Comparison of ENCODE assay signal across 23 cellular contexts in the genomic region with DNA sequence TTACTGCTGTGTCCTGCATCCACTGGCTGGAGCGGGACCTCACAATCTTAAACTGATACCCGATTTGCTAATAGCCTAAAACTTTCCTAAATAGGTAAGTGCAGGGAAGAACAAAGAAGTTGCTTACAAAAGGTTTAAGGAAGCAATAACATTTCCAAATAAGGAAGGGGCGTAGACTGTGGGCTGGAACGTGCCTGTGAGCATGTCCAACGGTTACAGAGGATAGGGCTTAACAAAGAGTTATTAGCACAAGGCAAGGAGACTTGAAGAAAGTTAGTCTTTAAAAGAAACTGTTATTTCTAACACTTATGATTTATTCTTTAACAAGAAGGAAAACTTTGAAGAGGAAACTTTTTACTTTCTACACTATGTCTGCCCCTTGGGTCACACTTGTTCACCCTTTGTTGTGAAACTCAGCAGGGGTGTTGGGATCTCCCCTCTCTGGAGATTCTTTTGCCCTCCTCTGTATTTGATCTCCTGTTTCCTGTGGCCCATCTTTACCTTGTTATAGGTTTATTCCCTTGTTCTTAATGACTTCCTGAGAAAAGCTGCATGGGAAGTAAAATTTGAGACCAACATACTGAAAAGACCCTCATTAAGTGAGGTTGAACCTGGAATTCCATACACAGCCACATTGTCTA. TPM values are rescaled to one million over a fixed set of nuclear protein-coding genes. Genes with fewer than 3 reads are reported as not detected.
A peak's percentile ranks its signal among the peaks of the same experiment; 100 is the strongest.
DNase-seq lines count a peak whose midpoint lies in the region; ATAC-seq, FAIRE-seq and TF ChIP-seq lines count a peak whose summit lies in the region.
"Had no signal": no experiment of that assay in that cellular context is flagged by ENCODE, and none has a peak within 500 bp of the region (broad histone marks: within the 10 kb centered on the region; RNA-seq: fewer than 3 reads in every experiment).

No MANE protein-coding gene starts in this region.

- in situ Hi-C loops in ACHN (cut with HindIII; ENCODE audit: low pct_ligation_motif_present, low pct_unique_long_range_greater_than_20kb, low sequenced_read_pairs) = no loop called here

- H3K27me3 ChIP-seq in esophagus muscularis mucosa = no peaks in the 10 kb centered on the region
- no peaks in the 10 kb centered on the region for H3K27me3 ChIP-seq in small intestine (ENCODE audit: control insufficient read depth in 2 of 2, insufficient read depth in 2 of 2, low read length in 2 of 2)
- H3K27me3 ChIP-seq: SJCRH30, upper lobe of left lung had no signal

- H3K4me3 Mint-ChIP-seq in activated CD8-positive, alpha-beta T cell treated with anti-CD3 and anti-CD28 coated beads for 36 hours = no peak overlapping the region
- no peak overlapping the region for H3K4me3 Mint-ChIP-seq in activated CD8-positive, alpha-beta T cell treated with anti-CD3 and anti-CD28 coated beads, Interleukin-2, amount 10 ng/mL, durations not matched to agents 7 days and 5 days
- H3K4me3 Mint-ChIP-seq: activated CD4-positive, alpha-beta T cell treated with anti-CD3 and anti-CD28 coated beads, Interleukin-2, amount 10 ng/mL, durations not matched to agents 7 days and 5 days; activated T-cell treated with anti-CD3 and anti-CD28 coated beads, Interleukin-2, amount 50 U/mL, for 72 hours had no signal

- CTCF ChIA-PET in activated CD8-positive, alpha-beta T cell treated with anti-CD3 and anti-CD28 coated beads for 36 hours (lab: Charles Lee) = no interaction called here
- CTCF ChIA-PET in activated CD8-positive, alpha-beta T cell treated with anti-CD3 and anti-CD28 coated beads, Interleukin-2, amount 10 ng/mL, durations not matched to agents 7 days and 5 days (lab: Charles Lee) = no interaction called here

- POLR2A ChIA-PET in activated CD8-positive, alpha-beta T cell treated with anti-CD3 and anti-CD28 coated beads for 36 hours (lab: Charles Lee) = interaction anchor here (1.3 kb wide), 1 partner anchor 28 kb away, joined by 4 read pairs; no protein-coding TSS in a partner anchor
- POLR2A ChIA-PET in activated CD8-positive, alpha-beta T cell treated with anti-CD3 and anti-CD28 coated beads, Interleukin-2, amount 10 ng/mL, durations not matched to agents 7 days and 5 days (lab: Charles Lee) = interaction anchor here (1.1 kb wide), 1 partner anchor 28 kb away, joined by 3 read pairs; a partner anchor contains a TSS

- TF ChIP-seq CTCF in activated CD8-positive, alpha-beta T cell treated with anti-CD3 and anti-CD28 coated beads for 36 hours (IDR thresholded peaks at IDR 0.05) = no peak
- TF ChIP-seq CTCF in NB4 (IDR thresholded peaks at IDR 0.05; ENCODE audit: low read depth, low read length) = no peak
- TF ChIP-seq CTCF in esophagus muscularis mucosa (IDR thresholded peaks at IDR 0.05) = no peak

- WGBS in esophagus muscularis mucosa = 67% methylated on average over 5 of the region's 5 CpGs
- 24 to 58% (median 49%) methylated on average over 5 of the region's 5 CpGs for WGBS in small intestine, 3 donors

- peaks cover 52% of the 10 kb centered on the region for H3K36me3 Mint-ChIP-seq in activated CD8-positive, alpha-beta T cell treated with anti-CD3 and anti-CD28 coated beads for 36 hours (ENCODE audit: low read depth)
- peaks cover 52% of the 10 kb centered on the region for H3K36me3 Mint-ChIP-seq in activated CD8-positive, alpha-beta T cell treated with anti-CD3 and anti-CD28 coated beads, Interleukin-2, amount 10 ng/mL, durations not matched to agents 7 days and 5 days (ENCODE audit: low read depth)

- H3K4me3 ChIP-seq in NB4 (ENCODE audit: low read depth, low read length) (no peak overlapping the region), esophagus muscularis mucosa (no peak overlapping the region), small intestine (ENCODE audit: low read depth in 1 of 2, low read length in 2 of 2) (no peak overlapping the region)
- H3K4me3 ChIP-seq: psoas muscle, SJCRH30, upper lobe of left lung had no signal

- H3K36me3 ChIP-seq in esophagus muscularis mucosa = peaks cover 12 to 53% (median 35%) of the 10 kb centered on the region in 4 donors
- peaks cover 11 to 22% of the 10 kb centered on the region in 2 donors for H3K36me3 ChIP-seq in small intestine (ENCODE audit: control insufficient read depth in 2 of 2, insufficient read depth in 2 of 2, low read length in 2 of 2)

- H3K9me3 Mint-ChIP-seq in activated CD8-positive, alpha-beta T cell treated with anti-CD3 and anti-CD28 coated beads for 36 hours = no peaks in the 10 kb centered on the region
- no peaks in the 10 kb centered on the region for H3K9me3 Mint-ChIP-seq in activated CD8-positive, alpha-beta T cell treated with anti-CD3 and anti-CD28 coated beads, Interleukin-2, amount 10 ng/mL, durations not matched to agents 7 days and 5 days (ENCODE audit: insufficient read depth)
- H3K9me3 Mint-ChIP-seq: activated T-cell treated with anti-CD3 and anti-CD28 coated beads, Interleukin-2, amount 50 U/mL, for 72 hours had no signal

- intact Hi-C loops in activated CD8-positive, alpha-beta T cell treated with anti-CD3 and anti-CD28 coated beads for 36 hours (cut with micrococcal nuclease) = no loop called here
- intact Hi-C loops in esophagus muscularis mucosa (cut with DNase I) = no loop called here

- FAIRE-seq in small intestine (lab: Jason Lieb, UNC) = no peak
- FAIRE-seq: A204.1, endometrium, frontal cortex had no signal

- H3K27ac Mint-ChIP-seq in activated CD8-positive, alpha-beta T cell treated with anti-CD3 and anti-CD28 coated beads for 36 hours = peak overlapping the region; percentile 55
- no peak overlapping the region for H3K27ac Mint-ChIP-seq in activated CD8-positive, alpha-beta T cell treated with anti-CD3 and anti-CD28 coated beads, Interleukin-2, amount 10 ng/mL, durations not matched to agents 7 days and 5 days
- H3K27ac Mint-ChIP-seq: activated T-cell treated with anti-CD3 and anti-CD28 coated beads, Interleukin-2, amount 50 U/mL, for 72 hours had no signal

- no peaks in the 10 kb centered on the region for H3K27me3 Mint-ChIP-seq in activated CD8-positive, alpha-beta T cell treated with anti-CD3 and anti-CD28 coated beads for 36 hours
- H3K27me3 Mint-ChIP-seq in activated CD8-positive, alpha-beta T cell treated with anti-CD3 and anti-CD28 coated beads, Interleukin-2, amount 10 ng/mL, durations not matched to agents 7 days and 5 days (ENCODE audit: low read depth) = no peaks in the 10 kb centered on the region
- H3K27me3 Mint-ChIP-seq: activated CD4-positive, alpha-beta T cell treated with anti-CD3 and anti-CD28 coated beads, Interleukin-2, amount 10 ng/mL, durations not matched to agents 7 days and 5 days had no signal

- TF ChIP-seq POLR2A in NB4 (IDR thresholded peaks at IDR 0.05; ENCODE audit: extremely low read depth, insufficient read length) (no peak), esophagus muscularis mucosa (IDR thresholded peaks at IDR 0.05; ENCODE audit: low read depth) (no peak)

- H3K4me1 Mint-ChIP-seq in activated CD8-positive, alpha-beta T cell treated with anti-CD3 and anti-CD28 coated beads for 36 hours (ENCODE audit: low read depth) = peaks cover 36% of the 10 kb centered on the region
- peaks cover 20% of the 10 kb centered on the region for H3K4me1 Mint-ChIP-seq in activated CD8-positive, alpha-beta T cell treated with anti-CD3 and anti-CD28 coated beads, Interleukin-2, amount 10 ng/mL, durations not matched to agents 7 days and 5 days (ENCODE audit: low read depth)

- H3K9me3 ChIP-seq in esophagus muscularis mucosa (no peaks in the 10 kb centered on the region), small intestine (ENCODE audit: control insufficient read depth, low read depth) (no peaks in the 10 kb centered on the region)
- H3K9me3 ChIP-seq: psoas muscle, SJCRH30, upper lobe of left lung had no signal

- H3K4me1 ChIP-seq in esophagus muscularis mucosa = peaks cover 0 to 27% (median 18%) of the 10 kb centered on the region in 4 donors
- H3K4me1 ChIP-seq in small intestine (ENCODE audit: control insufficient read depth in 2 of 2, insufficient read depth in 1 of 2, low read depth in 1 of 2, low read length in 1 of 2) = peaks cover 0 to 6% of the 10 kb centered on the region in 2 donors
- H3K4me1 ChIP-seq: psoas muscle, SJCRH30 had no signal

- no peak for ATAC-seq in activated CD8-positive, alpha-beta T cell treated with anti-CD3 and anti-CD28 coated beads for 36 hours
- ATAC-seq in activated CD8-positive, alpha-beta T cell treated with anti-CD3 and anti-CD28 coated beads, Interleukin-2, amount 10 ng/mL, durations not matched to agents 7 days and 5 days = no peak
- ATAC-seq in HG03521 (IDR thresholded peaks at IDR 0.05; ENCODE audit: unreplicated experiment) = no peak
- ATAC-seq: activated T-cell treated with anti-CD3 and anti-CD28 coated beads, Interleukin-2, amount 50 U/mL, for 72 hours; psoas muscle had no signal

- DNase-seq in activated CD8-positive, alpha-beta T cell treated with anti-CD3 and anti-CD28 coated beads for 36 hours = no peak
- no peak for DNase-seq in activated CD8-positive, alpha-beta T cell treated with anti-CD3 and anti-CD28 coated beads, Interleukin-2, amount 10 ng/mL, durations not matched to agents 7 days and 5 days
- DNase-seq in NB4 (ENCODE audit: low read depth) (peak; percentile 28), esophagus muscularis mucosa (ENCODE audit: extremely low spot score) (no peak), small intestine (peak; percentile 12), ACHN (no peak)
- no peak for DNase-seq in activated CD4-positive, alpha-beta T cell treated with anti-CD3 and anti-CD28 coated beads, Interleukin-2, amount 50 U/mL, for 1 hour
- DNase-seq: activated CD4-positive, alpha-beta T cell treated with anti-CD3 and anti-CD28 coated beads, Interleukin-2, amount 10 ng/mL, durations not matched to agents 7 days and 5 days; activated T-cell treated with anti-CD3 and anti-CD28 coated beads, Interleukin-2, amount 50 U/mL, for 72 hours; cerebellar nuclear complex; KG1; NCI-H1417 treated with DMSO at 0.1 percent for 48 hours; NCI-H2227 treated with DMSO at 0.1 percent for 48 hours; psoas muscle; SJCRH30; stimulated activated CD4-positive, alpha-beta T cell treated with anti-CD3 and anti-CD28 coated beads, Interleukin-12 subunit alpha, Interleukin-12 subunit beta, amount 100 ng/mL, for 4 hours; stimulated activated naive CD4-positive, alpha-beta T cell; T-helper 9 cell; upper lobe of left lung had no signal

- TF ChIP-seq EP300 in esophagus muscularis mucosa (IDR thresholded peaks at IDR 0.05) = no peak

- H3K27ac ChIP-seq in esophagus muscularis mucosa (replicated peaks in 1 of 4) = peak overlapping the region; percentile 36 to 61 (median 49)
- H3K27ac ChIP-seq in small intestine (ENCODE audit: low read depth in 1 of 2, low read length in 1 of 2) = no peak overlapping the region
- H3K27ac ChIP-seq: psoas muscle, SJCRH30, upper lobe of left lung had no signal

RNA-seq across cellular contexts. Expression of a gene that starts 28.7 kb away (rescaled TPM):
- 10 to 100 TPM; 17.9 to 18.4 TPM for total RNA-seq in activated CD8-positive, alpha-beta T cell treated with anti-CD3 and anti-CD28 coated beads for 36 hours
- total RNA-seq in activated CD8-positive, alpha-beta T cell treated with anti-CD3 and anti-CD28 coated beads, Interleukin-2, amount 10 ng/mL, durations not matched to agents 7 days and 5 days = 10 to 100 TPM; 14.5 to 16.0 TPM
- 10 to 100 TPM; 14.1 to 18.2 (median 16.3) TPM for total RNA-seq in esophagus muscularis mucosa
- 10 to 100 TPM; 11.8 to 16.8 (median 12.7) TPM for polyA plus RNA-seq in small intestine

RNA-seq across cellular contexts. Expression of a gene that starts 28.7 kb away (rescaled TPM):
- total RNA-seq in activated CD8-positive, alpha-beta T cell treated with anti-CD3 and anti-CD28 coated beads for 36 hours = 10 to 100 TPM; 17.2 to 19.4 TPM
- total RNA-seq in activated CD8-positive, alpha-beta T cell treated with anti-CD3 and anti-CD28 coated beads, Interleukin-2, amount 10 ng/mL, durations not matched to agents 7 days and 5 days = 10 to 100 TPM; 11.0 to 12.9 TPM
- 10 to 100 TPM; 13.4 to 28.4 (median 16.9) TPM for total RNA-seq in esophagus muscularis mucosa
- polyA plus RNA-seq in small intestine = 10 to 100 TPM; 17.4 to 28.9 (median 26.4) TPM

Comparison
In these comparisons a context has a peak if more than half of its experiments do, and no peak if none do; other contexts are left out.
1. DNase-seq: peak in NB4 (single experiment) and small intestine (single experiment); none in activated CD8-positive, alpha-beta T cell treated with anti-CD3 and anti-CD28 coated beads for 36 hours (single experiment), activated CD8-positive, alpha-beta T cell treated with anti-CD3 and anti-CD28 coated beads, Interleukin-2, amount 10 ng/mL, durations not matched to agents 7 days and 5 days (single experiment), esophagus muscularis mucosa (single experiment), ACHN (single experiment) and activated CD4-positive, alpha-beta T cell treated with anti-CD3 and anti-CD28 coated beads, Interleukin-2, amount 50 U/mL, for 1 hour (single experiment).
2. H3K27ac ChIP-seq: peak in esophagus muscularis mucosa (4 of 4); none in small intestine (0 of 2).